Comparison of ENCODE assay signal across 18 cellular contexts in genomic region chr11:62799486-62799885, GRCh38.
"Had no signal": no experiment of that assay in that cellular context is flagged by ENCODE, and none has a peak within 500 bp of the region (broad histone marks: within the 10 kb centered on the region; RNA-seq: fewer than 3 reads in every experiment).

No MANE protein-coding gene starts in this region.

- H3K4me3 Mint-ChIP-seq: activated CD4-positive, alpha-beta memory T cell treated with anti-CD3 and anti-CD28 coated beads for 36 hours; activated T-helper 1 cell treated with anti-CD3 and anti-CD28 coated beads, Interleukin-12 subunit alpha, Interleukin-12 subunit beta, Interleukin-2, Interleukin-4 antibody, amounts not matched to agents 30 ng/mL and 10 ng/mL and 1 ng/mL, durations not matched to agents 14 hours and 24 hours and 36 hours; memory B cell had no signal

- H3K27ac Mint-ChIP-seq: memory B cell had no signal

- DNase-seq: activated CD4-positive, alpha-beta memory T cell treated with anti-CD3 and anti-CD28 coated beads for 36 hours; adrenal gland; effector CD8-positive, alpha-beta T cell; heart left ventricle; kidney glomerular epithelial cell; stimulated activated CD4-positive, alpha-beta T cell treated with anti-CD3 and anti-CD28 coated beads, Interleukin-2, amount 100 ng/mL, for 24 hours; WERI-Rb-1 had no signal

- H3K27me3 Mint-ChIP-seq: activated CD4-positive, alpha-beta memory T cell treated with anti-CD3 and anti-CD28 coated beads for 36 hours; memory B cell had no signal

- H3K27me3 ChIP-seq: adrenal gland, esophagus muscularis mucosa, gastroesophageal sphincter, heart left ventricle had no signal

- H3K9me3 ChIP-seq: adrenal gland, esophagus muscularis mucosa, gastroesophageal sphincter, heart left ventricle, psoas muscle, thoracic aorta had no signal

- H3K27ac ChIP-seq: adrenal gland, esophagus muscularis mucosa, gastroesophageal sphincter, heart left ventricle, psoas muscle, SK-N-MC, thoracic aorta, WERI-Rb-1 had no signal

- FAIRE-seq: astrocyte, bronchial epithelial cell, endothelial cell of umbilical vein had no signal

- H3K4me3 ChIP-seq: adrenal gland, esophagus muscularis mucosa, gastroesophageal sphincter, heart left ventricle, psoas muscle, SK-N-MC, thoracic aorta had no signal

- H3K9me3 Mint-ChIP-seq: activated CD4-positive, alpha-beta memory T cell treated with anti-CD3 and anti-CD28 coated beads for 36 hours; activated T-helper 1 cell treated with anti-CD3 and anti-CD28 coated beads, Interleukin-12 subunit alpha, Interleukin-12 subunit beta, Interleukin-2, Interleukin-4 antibody, amounts not matched to agents 30 ng/mL and 10 ng/mL and 1 ng/mL, durations not matched to agents 14 hours and 24 hours and 36 hours; memory B cell had no signal

- ATAC-seq: gastroesophageal sphincter, heart left ventricle, psoas muscle, right cardiac atrium had no signal
